Comparison of ENCODE assay signal across 10 cellular contexts in genomic region chr12:52244615-52244994, GRCh38. TPM values are rescaled to one million over a fixed set of nuclear protein-coding genes. Genes with fewer than 3 reads are reported as not detected.
A peak's percentile ranks its signal among the peaks of the same experiment; 100 is the strongest.
DNase-seq lines count a peak whose midpoint lies in the region; ATAC-seq and TF ChIP-seq lines count a peak whose summit lies in the region.
"Had no signal": no experiment of that assay in that cellular context is flagged by ENCODE, and none has a peak within 500 bp of the region (broad histone marks: within the 10 kb centered on the region; RNA-seq: fewer than 3 reads in every experiment).

No MANE protein-coding gene starts in this region.

- H3K27ac ChIP-seq in SJSA1: peak overlapping the region; percentile 89
- peak overlapping the region in 3 of 4 donors; percentile 18 to 68 (median 36) for H3K27ac ChIP-seq in gastroesophageal sphincter
- H3K27ac ChIP-seq in thyroid gland: peak overlapping the region; percentile 94 to 100 (median 99)
- H3K27ac ChIP-seq: psoas muscle had no signal

- H3K27me3 Mint-ChIP-seq in activated CD8-positive, alpha-beta memory T cell treated with anti-CD3 and anti-CD28 coated beads, Interleukin-2, amount 10 ng/mL, durations not matched to agents 7 days and 5 days: peaks cover 8% of the 10 kb centered on the region

- intact Hi-C loops in thyroid gland (cut with DNase I): no loop called here

- peak overlapping the region; percentile 39 for H3K4me3 Mint-ChIP-seq in activated CD8-positive, alpha-beta memory T cell treated with anti-CD3 and anti-CD28 coated beads, Interleukin-2, amount 10 ng/mL, durations not matched to agents 7 days and 5 days

- TF ChIP-seq CTCF in gastroesophageal sphincter (IDR thresholded peaks at IDR 0.05) (no peak), thyroid gland (IDR thresholded peaks at IDR 0.05) (peak in 1 of 6 experiments; percentile 2)

- peaks cover 60% of the 10 kb centered on the region for H3K4me1 Mint-ChIP-seq in activated CD8-positive, alpha-beta memory T cell treated with anti-CD3 and anti-CD28 coated beads, Interleukin-2, amount 10 ng/mL, durations not matched to agents 7 days and 5 days

- WGBS in gastroesophageal sphincter (ENCODE audit: low coverage in 1 of 2), 2 donors: no CpG with 5 or more reads among the region's 3 CpGs
- 81 to 86% methylated on average over 3 of the region's 3 CpGs for WGBS in thyroid gland, 2 donors

- no peak for DNase-seq in activated CD8-positive, alpha-beta memory T cell treated with anti-CD3 and anti-CD28 coated beads, Interleukin-2, amount 10 ng/mL, durations not matched to agents 7 days and 5 days
- no peak for DNase-seq in activated CD8-positive, alpha-beta memory T cell treated with anti-CD3 and anti-CD28 coated beads for 24 hours
- DNase-seq in SJSA1 (ENCODE audit: low read depth in 1 of 2, low spot score in 2 of 2) (no peak), thyroid gland (no peak), NCI-H2196 treated with DMSO at 0.1 percent for 48 hours (lab: John Stamatoyannopoulos, UW; ENCODE audit: unreplicated experiment) (no peak), OCI-M1 (lab: John Stamatoyannopoulos, UW) (no peak)

- peaks cover 67% of the 10 kb centered on the region for H3K4me1 ChIP-seq in SJSA1 (replicated peaks)
- peaks cover 0 to 45% (median 17%) of the 10 kb centered on the region in 3 donors for H3K4me1 ChIP-seq in gastroesophageal sphincter
- peaks cover 75 to 92% of the 10 kb centered on the region in 2 donors for H3K4me1 ChIP-seq in thyroid gland

- H3K9me3 Mint-ChIP-seq in activated CD8-positive, alpha-beta memory T cell treated with anti-CD3 and anti-CD28 coated beads, Interleukin-2, amount 10 ng/mL, durations not matched to agents 7 days and 5 days (ENCODE audit: low read depth): no peaks in the 10 kb centered on the region

- no peak overlapping the region for H3K4me3 ChIP-seq in SJSA1
- no peak overlapping the region for H3K4me3 ChIP-seq in gastroesophageal sphincter
- no peak overlapping the region for H3K4me3 ChIP-seq in thyroid gland (replicated peaks in 1 of 3)
- H3K4me3 ChIP-seq: psoas muscle had no signal

- TF ChIP-seq POLR2A in gastroesophageal sphincter (IDR thresholded peaks at IDR 0.05) (no peak), thyroid gland (IDR thresholded peaks at IDR 0.05) (no peak)

- H3K27me3 ChIP-seq in SJSA1 (replicated peaks) (no peaks in the 10 kb centered on the region), gastroesophageal sphincter (peaks cover 10% of the 10 kb centered on the region), thyroid gland (no peaks in the 10 kb centered on the region)

- H3K9me3 ChIP-seq in SJSA1 (replicated peaks) (no peaks in the 10 kb centered on the region), gastroesophageal sphincter (no peaks in the 10 kb centered on the region), thyroid gland (no peaks in the 10 kb centered on the region)
- H3K9me3 ChIP-seq: psoas muscle had no signal

- no peak for ATAC-seq in activated CD8-positive, alpha-beta memory T cell treated with anti-CD3 and anti-CD28 coated beads, Interleukin-2, amount 10 ng/mL, durations not matched to agents 7 days and 5 days
- ATAC-seq in gastroesophageal sphincter (no peak), HG02759 (IDR thresholded peaks at IDR 0.05; ENCODE audit: unreplicated experiment) (no peak)

- no peaks in the 10 kb centered on the region for H3K36me3 Mint-ChIP-seq in activated CD8-positive, alpha-beta memory T cell treated with anti-CD3 and anti-CD28 coated beads, Interleukin-2, amount 10 ng/mL, durations not matched to agents 7 days and 5 days

- CTCF ChIA-PET in activated CD8-positive, alpha-beta memory T cell treated with anti-CD3 and anti-CD28 coated beads, Interleukin-2, amount 10 ng/mL, durations not matched to agents 7 days and 5 days (lab: Charles Lee): interaction anchor here (0.8 to 2.9 kb wide), 9 partner anchors 9 to 640 kb away, joined by 3 to 19 read pairs (median 7); no protein-coding TSS in a partner anchor

- H3K27ac Mint-ChIP-seq in activated CD8-positive, alpha-beta memory T cell treated with anti-CD3 and anti-CD28 coated beads, Interleukin-2, amount 10 ng/mL, durations not matched to agents 7 days and 5 days: peak overlapping the region; percentile 85

- H3K36me3 ChIP-seq in SJSA1: no peaks in the 10 kb centered on the region
- H3K36me3 ChIP-seq in gastroesophageal sphincter: no peaks in the 10 kb centered on the region
- peaks cover 0 to 3% of the 10 kb centered on the region in 2 donors for H3K36me3 ChIP-seq in thyroid gland

- TF ChIP-seq EP300 in gastroesophageal sphincter (IDR thresholded peaks at IDR 0.05): no peak

RNA-seq across cellular contexts. Expression of gene KRT7, which starts 11.6 kb away (rescaled TPM):
- total RNA-seq in activated CD8-positive, alpha-beta memory T cell treated with anti-CD3 and anti-CD28 coated beads, Interleukin-2, amount 10 ng/mL, durations not matched to agents 7 days and 5 days: 10 to 100 TPM in 1 of 2 experiments, 1 to 10 TPM in 1; 4.7 to 18.3 TPM
- 2.1 and 16.1 TPM in 2 replicates for total RNA-seq in SJSA1 (2014; rRNA removed; shearing (Covaris generic))
- total RNA-seq in gastroesophageal sphincter (10 to 100 TPM in 1 of 4 donors, 1 to 10 TPM in 2, under 1 TPM in 1; 0.47 to 78.7 (median 4.3) TPM), thyroid gland (100 to 1,000 TPM; 333 to 826 (median 460) TPM)

RNA-seq across cellular contexts. Expression of gene KRT86, which starts 29.8 kb away (rescaled TPM):
- total RNA-seq in activated CD8-positive, alpha-beta memory T cell treated with anti-CD3 and anti-CD28 coated beads, Interleukin-2, amount 10 ng/mL, durations not matched to agents 7 days and 5 days: 1 to 10 TPM in 1 of 2 experiments, under 1 TPM in 1; 0.18 to 1.2 TPM
- 0.37 TPM in 1 of 2 replicates, not detected in the other for total RNA-seq in SJSA1 (2014; rRNA removed; shearing (Covaris generic))
- total RNA-seq in gastroesophageal sphincter (1 to 10 TPM in 1 of 4 donors, not detected in 3; 1.7 TPM), thyroid gland (1 to 10 TPM in 1 of 4 donors, under 1 TPM in 3; 0.13 to 1.1 (median 0.42) TPM)
- total RNA-seq: urinary bladder had no signal

RNA-seq across cellular contexts. Expression of gene KRT81, which starts 46.7 kb away (rescaled TPM):
- total RNA-seq in activated CD8-positive, alpha-beta memory T cell treated with anti-CD3 and anti-CD28 coated beads, Interleukin-2, amount 10 ng/mL, durations not matched to agents 7 days and 5 days: under 1 TPM in 1 of 2 experiments, not detected in 1; 0.30 TPM
- total RNA-seq in SJSA1 (2014; rRNA removed; shearing (Covaris generic)): 0.13 TPM in 1 of 2 replicates, not detected in the other
- total RNA-seq in gastroesophageal sphincter: under 1 TPM in 1 of 4 donors, not detected in 3; 0.27 TPM
- under 1 TPM in 2 of 4 donors, not detected in 2; 0.11 to 0.71 TPM for total RNA-seq in thyroid gland
- total RNA-seq: psoas muscle, urinary bladder had no signal

RNA-seq across cellular contexts. Expression of gene KRT80, which starts 52.8 kb away (rescaled TPM):
- total RNA-seq in activated CD8-positive, alpha-beta memory T cell treated with anti-CD3 and anti-CD28 coated beads, Interleukin-2, amount 10 ng/mL, durations not matched to agents 7 days and 5 days: not detected
- total RNA-seq in SJSA1 (2014; rRNA removed; shearing (Covaris generic)): 1.5 and 4.0 TPM in 2 replicates
- total RNA-seq in gastroesophageal sphincter (under 1 TPM in 3 of 4 donors, not detected in 1; 0.16 to 0.54 (median 0.31) TPM), thyroid gland (1 to 10 TPM in 1 of 4 donors, under 1 TPM in 1, not detected in 2; 0.34 to 1.6 TPM)

Comparison
In these comparisons a context has a peak if more than half of its experiments do, and no peak if none do; other contexts are left out.
1. H3K27ac ChIP-seq: peak in every context shown above with its lines; median percentile 99 in thyroid gland; 89 in SJSA1; 36 in gastroesophageal sphincter.
2. RNA of gene KRT7, which starts 11.6 kb away (total RNA-seq): 333 to 826 TPM in thyroid gland; 4.7 to 18.3 TPM in activated CD8-positive, alpha-beta memory T cell treated with anti-CD3 and anti-CD28 coated beads, Interleukin-2, amount 10 ng/mL, durations not matched to agents 7 days and 5 days, 0.47 to 78.7 TPM in gastroesophageal sphincter and 2.1 to 16.1 TPM in SJSA1; every median in the first group is over 4 times any median in the second.